Comparison of ENCODE assay signal across 1 cellular context in the genomic region with DNA sequence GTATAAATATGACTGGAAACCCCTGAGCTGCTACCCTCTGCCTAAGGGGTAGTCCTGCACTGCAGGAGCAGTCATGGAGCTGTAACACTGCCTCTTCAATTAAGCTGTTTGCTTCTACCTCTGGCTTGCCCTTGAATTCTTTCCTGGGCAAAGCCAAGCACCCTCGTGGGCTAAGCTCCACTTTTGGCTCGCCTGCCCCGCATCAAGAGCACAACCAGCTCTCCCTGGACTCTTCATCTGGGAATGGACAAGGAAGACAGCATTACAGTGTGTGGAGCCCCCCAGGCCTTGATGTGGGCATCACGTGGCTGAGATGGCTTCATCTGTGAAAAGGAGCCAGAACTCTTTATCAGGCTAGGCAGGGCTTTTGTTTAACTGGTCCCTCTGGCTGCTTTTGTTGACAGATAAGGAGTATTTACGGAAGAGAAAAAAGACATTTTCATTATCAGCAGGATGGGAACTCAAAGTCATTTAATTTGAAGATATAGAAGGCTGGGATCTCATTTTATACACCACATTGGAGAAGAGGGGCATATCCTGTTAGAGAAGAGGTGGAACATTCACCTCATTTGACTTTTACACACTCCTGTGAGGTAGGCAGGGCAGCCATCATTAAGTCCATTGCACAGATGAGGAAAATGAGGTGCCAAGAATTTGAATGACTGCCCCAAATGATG.
TF ChIP-seq lines count a peak whose summit lies in the region.

No MANE protein-coding gene starts in this region.

TF ChIP-seq in SK-N-SH, 30 proteins besides CTCF, POLR2A, EP300 and RAD21 (continued from another document):
- TF ChIP-seq CHD2 (IDR thresholded peaks at IDR 0.05; ENCODE audit: low read length, partially characterized antibody) (peak; percentile 9), RXRA (IDR thresholded peaks at IDR 0.05; ENCODE audit: borderline replicate concordance, low read depth) (no peak), TCF12 (IDR thresholded peaks at IDR 0.05) (no peak), YY1 (IDR thresholded peaks at IDR 0.05; ENCODE audit: low read depth) (no peak), NRF1 (IDR thresholded peaks at IDR 0.05; ENCODE audit: low read depth, low read length) (no peak), FOXJ3 (CRISPR knock-in tag; IDR thresholded peaks at IDR 0.05) (peak; percentile 94), SMC3 (IDR thresholded peaks at IDR 0.05; ENCODE audit: low read depth, low read length) (no peak), JUND (IDR thresholded peaks at IDR 0.05) (no peak), FOXM1 (IDR thresholded peaks at IDR 0.05; ENCODE audit: low read depth) (no peak), SIN3A (IDR thresholded peaks at IDR 0.05; ENCODE audit: borderline replicate concordance, low read depth, low read length) (no peak), GATA2 (CRISPR knock-in tag; IDR thresholded peaks at IDR 0.05) (peak; percentile 85), NFIC (IDR thresholded peaks at IDR 0.05; ENCODE audit: borderline replicate concordance) (no peak), EZH2phosphoT487 (IDR thresholded peaks at IDR 0.05; ENCODE audit: borderline replicate concordance, low read depth) (no peak), FOSL2 (IDR thresholded peaks at IDR 0.05; ENCODE audit: borderline replicate concordance, low read depth) (no peak), POLR2AphosphoS5 (IDR thresholded peaks at IDR 0.05; ENCODE audit: low read depth, low read length) (no peak), ELF1 (IDR thresholded peaks at IDR 0.05) (no peak)
- TF ChIP-seq, protein P1, sequence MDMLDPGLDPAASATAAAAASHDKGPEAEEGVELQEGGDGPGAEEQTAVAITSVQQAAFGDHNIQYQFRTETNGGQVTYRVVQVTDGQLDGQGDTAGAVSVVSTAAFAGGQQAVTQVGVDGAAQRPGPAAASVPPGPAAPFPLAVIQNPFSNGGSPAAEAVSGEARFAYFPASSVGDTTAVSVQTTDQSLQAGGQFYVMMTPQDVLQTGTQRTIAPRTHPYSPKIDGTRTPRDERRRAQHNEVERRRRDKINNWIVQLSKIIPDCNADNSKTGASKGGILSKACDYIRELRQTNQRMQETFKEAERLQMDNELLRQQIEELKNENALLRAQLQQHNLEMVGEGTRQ (IDR thresholded peaks at IDR 0.05; ENCODE audit: borderline replicate concordance, low read depth, low read length) = no peak; the same call in 1 of the 2 replicates
- TF ChIP-seq, protein P2, sequence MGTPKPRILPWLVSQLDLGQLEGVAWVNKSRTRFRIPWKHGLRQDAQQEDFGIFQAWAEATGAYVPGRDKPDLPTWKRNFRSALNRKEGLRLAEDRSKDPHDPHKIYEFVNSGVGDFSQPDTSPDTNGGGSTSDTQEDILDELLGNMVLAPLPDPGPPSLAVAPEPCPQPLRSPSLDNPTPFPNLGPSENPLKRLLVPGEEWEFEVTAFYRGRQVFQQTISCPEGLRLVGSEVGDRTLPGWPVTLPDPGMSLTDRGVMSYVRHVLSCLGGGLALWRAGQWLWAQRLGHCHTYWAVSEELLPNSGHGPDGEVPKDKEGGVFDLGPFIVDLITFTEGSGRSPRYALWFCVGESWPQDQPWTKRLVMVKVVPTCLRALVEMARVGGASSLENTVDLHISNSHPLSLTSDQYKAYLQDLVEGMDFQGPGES (IDR thresholded peaks at IDR 0.05; ENCODE audit: low read depth, low read length) = no peak
- TF ChIP-seq, protein P3, sequence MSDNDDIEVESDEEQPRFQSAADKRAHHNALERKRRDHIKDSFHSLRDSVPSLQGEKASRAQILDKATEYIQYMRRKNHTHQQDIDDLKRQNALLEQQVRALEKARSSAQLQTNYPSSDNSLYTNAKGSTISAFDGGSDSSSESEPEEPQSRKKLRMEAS (IDR thresholded peaks at IDR 0.05; ENCODE audit: low read depth) = no peak
